Comparison of ENCODE assay signal across 8 cellular contexts in genomic region chr14:21476925-21477681, GRCh38. TPM values are rescaled to one million over a fixed set of nuclear protein-coding genes. Genes with fewer than 3 reads are reported as not detected.
A peak's percentile ranks its signal among the peaks of the same experiment; 100 is the strongest.
DNase-seq lines count a peak whose midpoint lies in the region; ATAC-seq, FAIRE-seq and TF ChIP-seq lines count a peak whose summit lies in the region.

Gene RAB2B (minus strand): TSS chr14:21476959. CDS start chr14:21476872, 87 bp downstream.
Gene TOX4 (plus strand): TSS chr14:21477195. CDS start chr14:21477279, 84 bp downstream.

- ATAC-seq in HG03460 (IDR thresholded peaks at IDR 0.05; ENCODE audit: unreplicated experiment) (peak; percentile 99), left lung (peak; percentile 100)

- peak within 1 kb of the TSS; percentile 64 to 90 (median 81) for H3K27ac ChIP-seq in BLaER1 treated with 17β-estradiol and CSF1 and Interleukin-3, amounts not matched to agents 10 nM and 100 nM
- peak within 1 kb of the TSS; percentile 76 to 78 for H3K27ac ChIP-seq in left lung

- H3K4me1 ChIP-seq in BLaER1 treated with 17β-estradiol and CSF1 and Interleukin-3, amounts not matched to agents 10 nM and 100 nM = peaks cover 19 to 28% (median 23%) of the 10 kb centered on the region in 10 experiments
- H3K4me1 ChIP-seq in left lung = peaks cover 14 to 33% of the 10 kb centered on the region in 2 donors

- FAIRE-seq in GM19239 (lab: Jason Lieb, UNC) = peak; percentile 99

- H3K4me2 ChIP-seq in BLaER1 treated with 17β-estradiol and CSF1 and Interleukin-3, amounts not matched to agents 10 nM and 100 nM = peak within 1 kb of the TSS; percentile 84 to 97 (median 91)

- peak within 1 kb of the TSS; percentile 99 for H3K4me3 Mint-ChIP-seq in activated CD4-positive, alpha-beta T cell treated with anti-CD3 and anti-CD28 coated beads, Interleukin-2, amount 10 ng/mL, durations not matched to agents 24 days and 14 days
- H3K4me3 Mint-ChIP-seq in dendritic cell treated with granulocyte-macrophage colony-stimulating factor and Interleukin-4, amounts not matched to agents 40 ng/mL and 50 ng/mL, for 4 days = peak within 1 kb of the TSS; percentile 100

- no peaks in the 10 kb centered on the region for H3K9me3 ChIP-seq in BLaER1 treated with 17β-estradiol and CSF1 and Interleukin-3, amounts not matched to agents 10 nM and 100 nM (replicated peaks in 1 of 11)
- no peaks in the 10 kb centered on the region for H3K9me3 ChIP-seq in left lung

- H3K9me3 Mint-ChIP-seq in activated CD4-positive, alpha-beta T cell treated with anti-CD3 and anti-CD28 coated beads, Interleukin-2, amount 10 ng/mL, durations not matched to agents 24 days and 14 days = no peaks in the 10 kb centered on the region
- H3K9me3 Mint-ChIP-seq in dendritic cell treated with granulocyte-macrophage colony-stimulating factor and Interleukin-4, amounts not matched to agents 40 ng/mL and 50 ng/mL, for 4 days = no peaks in the 10 kb centered on the region

- peaks cover 28% of the 10 kb centered on the region for H3K36me3 Mint-ChIP-seq in activated CD4-positive, alpha-beta T cell treated with anti-CD3 and anti-CD28 coated beads, Interleukin-2, amount 10 ng/mL, durations not matched to agents 24 days and 14 days (ENCODE audit: low read depth)
- peaks cover 59% of the 10 kb centered on the region for H3K36me3 Mint-ChIP-seq in dendritic cell treated with granulocyte-macrophage colony-stimulating factor and Interleukin-4, amounts not matched to agents 40 ng/mL and 50 ng/mL, for 4 days (ENCODE audit: low read depth)

- H3K27me3 Mint-ChIP-seq in activated CD4-positive, alpha-beta T cell treated with anti-CD3 and anti-CD28 coated beads, Interleukin-2, amount 10 ng/mL, durations not matched to agents 24 days and 14 days = no peaks in the 10 kb centered on the region
- H3K27me3 Mint-ChIP-seq in dendritic cell treated with granulocyte-macrophage colony-stimulating factor and Interleukin-4, amounts not matched to agents 40 ng/mL and 50 ng/mL, for 4 days = no peaks in the 10 kb centered on the region

- H4K20me1 ChIP-seq in BLaER1 treated with 17β-estradiol and CSF1 and Interleukin-3, amounts not matched to agents 10 nM and 100 nM = peaks cover 0 to 31% (median 6%) of the 10 kb centered on the region in 11 experiments; a peak in 10 of 22 replicates

- peaks cover 23% of the 10 kb centered on the region for H3K4me1 Mint-ChIP-seq in activated CD4-positive, alpha-beta T cell treated with anti-CD3 and anti-CD28 coated beads, Interleukin-2, amount 10 ng/mL, durations not matched to agents 24 days and 14 days
- H3K4me1 Mint-ChIP-seq in dendritic cell treated with granulocyte-macrophage colony-stimulating factor and Interleukin-4, amounts not matched to agents 40 ng/mL and 50 ng/mL, for 4 days (ENCODE audit: low read depth) = peaks cover 27% of the 10 kb centered on the region

- peak within 1 kb of the TSS; percentile 99 for H3K27ac Mint-ChIP-seq in activated CD4-positive, alpha-beta T cell treated with anti-CD3 and anti-CD28 coated beads, Interleukin-2, amount 10 ng/mL, durations not matched to agents 24 days and 14 days
- peak within 1 kb of the TSS; percentile 99 for H3K27ac Mint-ChIP-seq in dendritic cell treated with granulocyte-macrophage colony-stimulating factor and Interleukin-4, amounts not matched to agents 40 ng/mL and 50 ng/mL, for 4 days

- H3K27me3 ChIP-seq in BLaER1 treated with 17β-estradiol and CSF1 and Interleukin-3, amounts not matched to agents 10 nM and 100 nM = no peaks in the 10 kb centered on the region
- no peaks in the 10 kb centered on the region for H3K27me3 ChIP-seq in left lung

- H3K9ac ChIP-seq in BLaER1 treated with 17β-estradiol and CSF1 and Interleukin-3, amounts not matched to agents 10 nM and 100 nM = peak within 1 kb of the TSS; percentile 82 to 95 (median 87)

- peak within 1 kb of the TSS; percentile 81 to 98 (median 92) for H3K4me3 ChIP-seq in BLaER1 treated with 17β-estradiol and CSF1 and Interleukin-3, amounts not matched to agents 10 nM and 100 nM
- H3K4me3 ChIP-seq in left lung = peak within 1 kb of the TSS; percentile 60 to 85

- DNase-seq in GM19239 (ENCODE audit: insufficient read length, low spot score) = peak; percentile 86
- DNase-seq in NCI-H526 (lab: John Stamatoyannopoulos, UW) = peak; percentile 98 to 99
- peak; percentile 99 for DNase-seq in activated CD4-positive, alpha-beta T cell treated with anti-CD3 and anti-CD28 coated beads, Interleukin-2, amount 10 ng/mL, durations not matched to agents 24 days and 14 days
- peak; percentile 96 to 97 for DNase-seq in left lung
- DNase-seq in stimulated activated CD4-positive, alpha-beta T cell treated with anti-CD3 and anti-CD28 coated beads, Interleukin-4, amount 100 ng/mL, for 1 hour = peak; percentile 89

- intact Hi-C loops in activated CD4-positive, alpha-beta T cell treated with anti-CD3 and anti-CD28 coated beads, Interleukin-2, amount 10 ng/mL, durations not matched to agents 24 days and 14 days (cut with micrococcal nuclease) = loop anchor here (1.0 kb wide), 7 partner anchors 21 to 213 kb away; partner anchors contain the start of genes CHD8, METTL3 and SUPT16H
- intact Hi-C loops in dendritic cell treated with granulocyte-macrophage colony-stimulating factor and Interleukin-4, amounts not matched to agents 40 ng/mL and 50 ng/mL, for 4 days (cut with micrococcal nuclease) = loop anchor here (1.0 to 2.0 kb wide), 3 partner anchors 21 to 40 kb away; partner anchors contain the start of genes CHD8 and METTL3
- intact Hi-C loops in left lung (cut with DNase I) = no loop called here

- TF ChIP-seq CTCF in left lung (IDR thresholded peaks at IDR 0.05) = peak; percentile 90 to 98

- H3K36me3 ChIP-seq in BLaER1 treated with 17β-estradiol and CSF1 and Interleukin-3, amounts not matched to agents 10 nM and 100 nM = peaks cover 26 to 61% (median 47%) of the 10 kb centered on the region in 11 experiments
- peaks cover 0 to 26% of the 10 kb centered on the region in 2 donors for H3K36me3 ChIP-seq in left lung

RNA-seq across cellular contexts. Expression of gene RAB2B, which starts in this region (rescaled TPM):
- 26.5 and 30.1 TPM in 2 replicates for total RNA-seq in activated CD4-positive, alpha-beta T cell treated with anti-CD3 and anti-CD28 coated beads, Interleukin-2, amount 10 ng/mL, durations not matched to agents 24 days and 14 days
- total RNA-seq in left lung = 10 to 100 TPM; 26.8 to 30.2 TPM

RNA-seq across cellular contexts. Expression of gene TOX4, which starts in this region (rescaled TPM):
- 75.9 and 82.8 TPM in 2 replicates for total RNA-seq in activated CD4-positive, alpha-beta T cell treated with anti-CD3 and anti-CD28 coated beads, Interleukin-2, amount 10 ng/mL, durations not matched to agents 24 days and 14 days
- total RNA-seq in left lung = 10 to 100 TPM; 62.9 to 67.9 TPM

Comparison
In these comparisons a context has a peak if more than half of its experiments do, and no peak if none do; other contexts are left out.
1. Peak in every context shown above with its lines: DNase-seq, ATAC-seq, H3K4me3 ChIP-seq and H3K27ac ChIP-seq.
2. intact Hi-C loops: an anchor here in activated CD4-positive, alpha-beta T cell treated with anti-CD3 and anti-CD28 coated beads, Interleukin-2, amount 10 ng/mL, durations not matched to agents 24 days and 14 days (1.0 kb wide) and dendritic cell treated with granulocyte-macrophage colony-stimulating factor and Interleukin-4, amounts not matched to agents 40 ng/mL and 50 ng/mL, for 4 days (1.0 to 2.0 kb wide); none called in left lung.